17 cellular contexts compared by ENCODE assay signal in the genomic region with DNA sequence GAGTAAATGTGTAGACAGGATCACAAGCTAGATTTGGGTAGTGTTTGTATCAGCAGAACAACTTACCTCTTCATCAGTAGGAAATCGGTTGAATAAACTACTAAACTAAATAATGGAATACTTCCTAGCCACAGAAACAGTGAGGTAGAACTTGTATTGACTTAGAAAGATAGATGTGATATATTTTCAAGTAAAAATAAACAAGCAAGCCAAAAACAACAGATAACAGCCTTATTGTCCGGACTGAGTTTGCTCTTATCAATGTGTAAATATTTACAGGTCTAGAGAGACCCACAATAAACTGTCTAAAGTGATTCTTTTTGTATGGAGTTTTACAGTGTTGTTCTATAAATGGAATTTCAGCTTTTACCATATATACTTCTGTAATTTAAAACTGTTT.
"Had no signal": no experiment of that assay in that cellular context is flagged by ENCODE, and none has a peak within 500 bp of the region (broad histone marks: within the 10 kb centered on the region; RNA-seq: fewer than 3 reads in every experiment).

No MANE protein-coding gene starts in this region.

- H3K4me1 ChIP-seq: foreskin keratinocyte, testis, upper lobe of right lung had no signal

- H3K36me3 ChIP-seq: esophagus squamous epithelium, tibial nerve, upper lobe of right lung had no signal

- DNase-seq: effector memory CD8-positive, alpha-beta T cell; esophagus squamous epithelium; foreskin keratinocyte; hippocampal formation; kidney glomerular epithelial cell; mesendoderm; naive B cell; posterior cingulate gyrus; stimulated activated CD4-positive, alpha-beta T cell treated with anti-CD3 and anti-CD28 coated beads, Interleukin-2, amount 100 ng/mL, for 24 hours; stimulated activated CD4-positive, alpha-beta T cell treated with anti-CD3 and anti-CD28 coated beads, Interleukin-4, amount 100 ng/mL, for 4 hours; stimulated activated naive B cell treated with anti-CD40 and anti-IgM and Interleukin-4, amounts not matched to agents 10 μg/mL and 1 μg/mL and 100 μg/mL, for 72 hours; stimulated activated naive CD8-positive, alpha-beta T cell treated with anti-CD3 and anti-CD28 coated beads, Interleukin-15, amount 100 ng/mL, for 72 hours; testis; upper lobe of right lung had no signal

- H3K9me3 ChIP-seq: esophagus squamous epithelium, testis, tibial nerve, upper lobe of right lung had no signal

- H3K27me3 Mint-ChIP-seq: effector memory CD8-positive, alpha-beta T cell; naive B cell; stimulated activated naive B cell treated with anti-CD40 and anti-IgM and Interleukin-4, amounts not matched to agents 10 μg/mL and 1 μg/mL and 100 μg/mL, for 72 hours; stimulated activated naive CD8-positive, alpha-beta T cell treated with anti-CD3 and anti-CD28 coated beads, Interleukin-15, amount 100 ng/mL, for 72 hours had no signal

- H3K27ac ChIP-seq: esophagus squamous epithelium, foreskin keratinocyte, testis, tibial nerve, upper lobe of right lung had no signal

- H3K27ac Mint-ChIP-seq: effector memory CD8-positive, alpha-beta T cell; naive B cell; stimulated activated naive B cell treated with anti-CD40 and anti-IgM and Interleukin-4, amounts not matched to agents 10 μg/mL and 1 μg/mL and 100 μg/mL, for 72 hours; stimulated activated naive CD8-positive, alpha-beta T cell treated with anti-CD3 and anti-CD28 coated beads, Interleukin-15, amount 100 ng/mL, for 72 hours had no signal

- H3K9me3 Mint-ChIP-seq: neural crest cell had no signal

- H3K4me3 Mint-ChIP-seq: effector memory CD8-positive, alpha-beta T cell; naive B cell; neural crest cell; stimulated activated naive B cell treated with anti-CD40 and anti-IgM and Interleukin-4, amounts not matched to agents 10 μg/mL and 1 μg/mL and 100 μg/mL, for 72 hours; stimulated activated naive CD8-positive, alpha-beta T cell treated with anti-CD3 and anti-CD28 coated beads, Interleukin-15, amount 100 ng/mL, for 72 hours had no signal

- H3K27me3 ChIP-seq: esophagus squamous epithelium, foreskin keratinocyte, testis, tibial nerve, upper lobe of right lung had no signal

- H3K36me3 Mint-ChIP-seq: naive B cell; stimulated activated naive B cell treated with anti-CD40 and anti-IgM and Interleukin-4, amounts not matched to agents 10 μg/mL and 1 μg/mL and 100 μg/mL, for 72 hours had no signal

- H3K4me3 ChIP-seq: esophagus squamous epithelium, testis, tibial nerve, upper lobe of right lung had no signal

- H3K4me1 Mint-ChIP-seq: naive B cell; stimulated activated naive B cell treated with anti-CD40 and anti-IgM and Interleukin-4, amounts not matched to agents 10 μg/mL and 1 μg/mL and 100 μg/mL, for 72 hours; stimulated activated naive CD8-positive, alpha-beta T cell treated with anti-CD3 and anti-CD28 coated beads, Interleukin-15, amount 100 ng/mL, for 72 hours had no signal

- ATAC-seq: effector memory CD8-positive, alpha-beta T cell; foreskin keratinocyte; sciatic nerve; stimulated activated naive B cell treated with anti-CD40 and anti-IgM and Interleukin-4, amounts not matched to agents 10 μg/mL and 1 μg/mL and 100 μg/mL, for 72 hours; stimulated activated naive CD8-positive, alpha-beta T cell treated with anti-CD3 and anti-CD28 coated beads, Interleukin-15, amount 100 ng/mL, for 72 hours; upper lobe of right lung had no signal
